In genomic region chr3:114405202-114405601, GRCh38 we compare ENCODE assay signal across 17 cellular contexts.
DNase-seq lines count a peak whose midpoint lies in the region; ATAC-seq, FAIRE-seq and TF ChIP-seq lines count a peak whose summit lies in the region.
"Had no signal": no experiment of that assay in that cellular context is flagged by ENCODE, and none has a peak within 500 bp of the region (broad histone marks: within the 10 kb centered on the region; RNA-seq: fewer than 3 reads in every experiment).

No MANE protein-coding gene starts in this region.

- no peak for TF ChIP-seq POLR2A in GM12892 (IDR thresholded peaks at IDR 0.05; ENCODE audit: low read depth, low read length)

- no peaks in the 10 kb centered on the region for H3K4me1 Mint-ChIP-seq in immature natural killer cell

- ATAC-seq in GM19463 (IDR thresholded peaks at IDR 0.05; ENCODE audit: unreplicated experiment) = peak; percentile 76
- peak; percentile 84 for ATAC-seq in HG02973 (IDR thresholded peaks at IDR 0.05; ENCODE audit: unreplicated experiment)
- no peak for ATAC-seq in HG03097 (IDR thresholded peaks at IDR 0.05; ENCODE audit: low FRiP score, unreplicated experiment)
- ATAC-seq in HG02970 (IDR thresholded peaks at IDR 0.05; ENCODE audit: low FRiP score, unreplicated experiment) = no peak
- ATAC-seq: activated CD4-positive, CD25-positive, alpha-beta regulatory T cell treated with anti-CD3 and anti-CD28 coated beads, Interleukin-2, amount 50 U/mL, for 24 hours had no signal

- peak; percentile 77 for FAIRE-seq in GM12892 (lab: Jason Lieb, UNC)
- FAIRE-seq: bronchial epithelial cell, keratinocyte had no signal

- peaks cover 0 to 3% (median 0%) of the 10 kb centered on the region in 3 donors for H3K36me3 Mint-ChIP-seq in immature natural killer cell

- no peak for DNase-seq in GM12892 (ENCODE audit: insufficient read length)
- peak; percentile 23 for DNase-seq in RPMI8226
- DNase-seq in HCEC 1CT = no peak
- no peak for DNase-seq in immature natural killer cell
- DNase-seq: CD4-positive, CD25-positive, alpha-beta regulatory T cell; NCI-H446 treated with DMSO at 0.1 percent for 48 hours; nephron progenitor cell; stimulated activated CD4-positive, alpha-beta T cell treated with anti-CD3 and anti-CD28 coated beads, Interleukin-15, amount 100 ng/mL, for 24 hours had no signal

- no peak overlapping the region for H3K4me3 Mint-ChIP-seq in immature natural killer cell
- H3K4me3 Mint-ChIP-seq: CD4-positive, CD25-positive, alpha-beta regulatory T cell; nephron progenitor cell; stimulated activated naive CD8-positive, alpha-beta T cell treated with anti-CD3 and anti-CD28 coated beads, Interleukin-15, Interleukin-2, amounts not matched to agents 100 ng/mL and 50 ng/mL, for 24 hours had no signal

- no peak overlapping the region for H3K27ac Mint-ChIP-seq in immature natural killer cell
- H3K27ac Mint-ChIP-seq: activated T-helper 2 cell treated with anti-CD3 and anti-CD28 coated beads, Interferon-gamma antibody, Interleukin-2, Interleukin-4, amounts not matched to agents 10 μg/mL and 5 μg/mL and 100 μg/mL, durations not matched to agents 14 hours and 24 hours and 36 hours; CD4-positive, CD25-positive, alpha-beta regulatory T cell; nephron progenitor cell; stimulated activated naive CD8-positive, alpha-beta T cell treated with anti-CD3 and anti-CD28 coated beads, Interleukin-15, Interleukin-2, amounts not matched to agents 100 ng/mL and 50 ng/mL, for 24 hours had no signal

- H3K9me3 Mint-ChIP-seq in immature natural killer cell = no peaks in the 10 kb centered on the region
- H3K9me3 Mint-ChIP-seq: activated T-helper 2 cell treated with anti-CD3 and anti-CD28 coated beads, Interferon-gamma antibody, Interleukin-2, Interleukin-4, amounts not matched to agents 10 μg/mL and 5 μg/mL and 100 μg/mL, durations not matched to agents 14 hours and 24 hours and 36 hours; CD4-positive, CD25-positive, alpha-beta regulatory T cell; nephron progenitor cell; stimulated activated naive CD8-positive, alpha-beta T cell treated with anti-CD3 and anti-CD28 coated beads, Interleukin-15, Interleukin-2, amounts not matched to agents 100 ng/mL and 50 ng/mL, for 24 hours had no signal

- no peaks in the 10 kb centered on the region for H3K27me3 Mint-ChIP-seq in immature natural killer cell (ENCODE audit: low read depth in 3 of 3)
- H3K27me3 Mint-ChIP-seq: CD4-positive, CD25-positive, alpha-beta regulatory T cell; stimulated activated naive CD8-positive, alpha-beta T cell treated with anti-CD3 and anti-CD28 coated beads, Interleukin-15, Interleukin-2, amounts not matched to agents 100 ng/mL and 50 ng/mL, for 24 hours had no signal

Comparison
In these comparisons a context has a peak if more than half of its experiments do, and no peak if none do; other contexts are left out.
1. ATAC-seq: peak in GM19463 (single experiment) and HG02973 (single experiment); none in HG03097 (single experiment) and HG02970 (single experiment).